18 cellular contexts compared by ENCODE assay signal in genomic region chr13:59588717-59589067, GRCh38.
DNase-seq lines count a peak whose midpoint lies in the region; ATAC-seq and TF ChIP-seq lines count a peak whose summit lies in the region.
"Had no signal": no experiment of that assay in that cellular context is flagged by ENCODE, and none has a peak within 500 bp of the region (broad histone marks: within the 10 kb centered on the region; RNA-seq: fewer than 3 reads in every experiment).

No MANE protein-coding gene starts in this region.

- H3K27ac ChIP-seq in H9 (ENCODE audit: insufficient read length, low read depth, low read length) (no peak overlapping the region), iPS-20b (ENCODE audit: low read length) (no peak overlapping the region), A673 (ENCODE audit: low read depth, low read length, poor library complexity, severe bottlenecking) (no peak overlapping the region)
- H3K27ac ChIP-seq: BLaER1 treated with 17β-estradiol and CSF1 and Interleukin-3, amounts not matched to agents 10 nM and 100 nM had no signal

- no peak overlapping the region for H2BK15ac ChIP-seq in H9 (ENCODE audit: low read depth, low read length)

- no peak for DNase-seq in H9
- DNase-seq in WTC11 (ENCODE audit: low spot score) = no peak
- DNase-seq in nephron progenitor cell = no peak
- no peak for DNase-seq in activated naive CD8-positive, alpha-beta T cell treated with anti-CD3 and anti-CD28 coated beads for 36 hours
- no peak for DNase-seq in NCI-H1436 treated with DMSO at 0.1 percent for 48 hours (lab: John Stamatoyannopoulos, UW)
- no peak for DNase-seq in A673 (ENCODE audit: low spot score)
- DNase-seq: 8988T; Calu3; CD8-positive, alpha-beta T cell; DMS79 treated with DMSO at 0.1 percent for 48 hours; GF-D8; GOT3 had no signal

- no peak overlapping the region for H2AK5ac ChIP-seq in H9 (ENCODE audit: insufficient read length, low read length)

- H2BK120ac ChIP-seq in H9 (ENCODE audit: low read depth, low read length, poor library complexity, severe bottlenecking) = no peak overlapping the region

- no peak overlapping the region for H3T11ph ChIP-seq in H9 (ENCODE audit: low read length)

- H3K27me3 Mint-ChIP-seq in H9 (ENCODE audit: low read depth) (peaks cover 27% of the 10 kb centered on the region), WTC11 (ENCODE audit: low read depth) (peaks cover 95% of the 10 kb centered on the region), nephron progenitor cell (ENCODE audit: low read depth, poor library complexity) (peaks cover 3% of the 10 kb centered on the region)
- no peaks in the 10 kb centered on the region for H3K27me3 Mint-ChIP-seq in activated naive CD8-positive, alpha-beta T cell treated with anti-CD3 and anti-CD28 coated beads for 36 hours
- H3K27me3 Mint-ChIP-seq: B cell, IgD-negative memory B cell had no signal

- no peak overlapping the region for H3K18ac ChIP-seq in H9 (ENCODE audit: insufficient read length, low read depth, low read length)

- H3K9me3 ChIP-seq in H9 (ENCODE audit: control insufficient read depth, low read depth, low read length) = no peaks in the 10 kb centered on the region
- no peaks in the 10 kb centered on the region for H3K9me3 ChIP-seq in iPS-20b (ENCODE audit: insufficient read depth, low read depth, low read length)
- H3K9me3 ChIP-seq in A673 (ENCODE audit: low read depth, low read length, poor library complexity, severe bottlenecking) = no peaks in the 10 kb centered on the region
- H3K9me3 ChIP-seq: HAP-1 had no signal

- H3K14ac ChIP-seq in H9 (ENCODE audit: insufficient read depth, low read length) = no peak overlapping the region

- H3K9me3 Mint-ChIP-seq in H9 (peaks cover 22 to 27% of the 10 kb centered on the region in 2 experiments), WTC11 (peaks cover 23% of the 10 kb centered on the region), nephron progenitor cell (peaks cover 24% of the 10 kb centered on the region)
- H3K9me3 Mint-ChIP-seq in activated naive CD8-positive, alpha-beta T cell treated with anti-CD3 and anti-CD28 coated beads for 36 hours = no peaks in the 10 kb centered on the region
- H3K9me3 Mint-ChIP-seq: CD8-positive, alpha-beta T cell had no signal

- H3K4me2 ChIP-seq in H9 (ENCODE audit: insufficient read depth, insufficient read length, low read length) = peak overlapping the region; percentile 15
- H3K4me2 ChIP-seq: BLaER1 treated with 17β-estradiol and CSF1 and Interleukin-3, amounts not matched to agents 10 nM and 100 nM had no signal

- TF ChIP-seq CTCF in H9 (conservative IDR thresholded peaks at IDR 0.05) = no peak
- no peak for TF ChIP-seq CTCF in WTC11 (IDR thresholded peaks at IDR 0.05)
- TF ChIP-seq CTCF in nephron progenitor cell (IDR thresholded peaks at IDR 0.05) = no peak
- no peak for TF ChIP-seq CTCF in A673 (conservative IDR thresholded peaks at IDR 0.05; ENCODE audit: low read depth, low read length)

- H2BK20ac ChIP-seq in H9 (ENCODE audit: low read depth, low read length, poor library complexity, severe bottlenecking) = no peak overlapping the region

- no peak overlapping the region for H3K56ac ChIP-seq in H9 (ENCODE audit: insufficient read length, low read depth, low read length)

- CTCF ChIA-PET in WTC11 (lab: Charles Lee) = interaction anchor here (1.1 to 1.4 kb wide), 2 partner anchors 15 to 35 kb away, joined by 3 to 4 read pairs; no protein-coding TSS in a partner anchor
- CTCF ChIA-PET in A673 (lab: Charles Lee) = no interaction called here

- H3K9ac ChIP-seq in H9 (ENCODE audit: extremely low read depth, insufficient read length, low read length) (no peak overlapping the region), iPS-20b (ENCODE audit: low read depth, low read length) (no peak overlapping the region)
- H3K9ac ChIP-seq: BLaER1 treated with 17β-estradiol and CSF1 and Interleukin-3, amounts not matched to agents 10 nM and 100 nM had no signal

- no peak overlapping the region for H4K8ac ChIP-seq in H9 (replicated peaks; ENCODE audit: insufficient read length, low read depth, low read length)

- intact Hi-C loops in A673 (cut with micrococcal nuclease; ENCODE audit: unreplicated experiment) = no loop called here

- no peak overlapping the region for H4K91ac ChIP-seq in H9 (ENCODE audit: insufficient read length, low read depth, low read length)

- H3K36me3 ChIP-seq in iPS-20b (ENCODE audit: insufficient read depth, low read depth, low read length) (no peaks in the 10 kb centered on the region), A673 (ENCODE audit: insufficient read depth, low read length, poor library complexity, severe bottlenecking) (no peaks in the 10 kb centered on the region)
- H3K36me3 ChIP-seq: BLaER1 treated with 17β-estradiol and CSF1 and Interleukin-3, amounts not matched to agents 10 nM and 100 nM; HAP-1 had no signal

- no peak overlapping the region for H2BK5ac ChIP-seq in H9 (ENCODE audit: insufficient read length, low read length)

- H3K27me3 ChIP-seq in H9 (ENCODE audit: insufficient read depth, low read length) (peaks cover 3% of the 10 kb centered on the region; the same call in 1 of the 2 replicates), iPS-20b (ENCODE audit: insufficient read depth, low read length) (peaks cover 23% of the 10 kb centered on the region; the same call in 1 of the 2 replicates), A673 (replicated peaks; ENCODE audit: insufficient read depth, low read depth, low read length, poor library complexity) (no peaks in the 10 kb centered on the region)
- H3K27me3 ChIP-seq: BLaER1 treated with 17β-estradiol and CSF1 and Interleukin-3, amounts not matched to agents 10 nM and 100 nM had no signal

- H3K79me2 ChIP-seq in H9 (ENCODE audit: insufficient read depth, low read length) = no peaks in the 10 kb centered on the region

- H4K5ac ChIP-seq in H9 (ENCODE audit: insufficient read length, low read depth, low read length) = no peak overlapping the region

- no peak overlapping the region for H3K4me3 Mint-ChIP-seq in H9
- H3K4me3 Mint-ChIP-seq in WTC11 = no peak overlapping the region
- H3K4me3 Mint-ChIP-seq in nephron progenitor cell = no peak overlapping the region
- no peak overlapping the region for H3K4me3 Mint-ChIP-seq in activated naive CD8-positive, alpha-beta T cell treated with anti-CD3 and anti-CD28 coated beads for 36 hours
- H3K4me3 Mint-ChIP-seq: B cell; CD8-positive, alpha-beta T cell; IgD-negative memory B cell had no signal

- no peak overlapping the region for H3K4ac ChIP-seq in H9 (ENCODE audit: low read depth, low read length)

- H4K20me1 ChIP-seq in H9 (ENCODE audit: control insufficient read depth, insufficient read depth, insufficient read length) = no peaks in the 10 kb centered on the region
- H4K20me1 ChIP-seq: BLaER1 treated with 17β-estradiol and CSF1 and Interleukin-3, amounts not matched to agents 10 nM and 100 nM had no signal

- H2AFZ ChIP-seq in H9 (ENCODE audit: low read length) = no peak overlapping the region

- ATAC-seq in WTC11 = peak; percentile 38
- ATAC-seq: CD8-positive, alpha-beta T cell; HepG2 had no signal

- no TSS peak for BruUV-seq in A673 (replicated peaks; lab: Mats Ljungman, UMichigan)

- peaks cover 56 to 57% of the 10 kb centered on the region in 2 experiments for H3K4me1 Mint-ChIP-seq in H9
- peaks cover 66% of the 10 kb centered on the region for H3K4me1 Mint-ChIP-seq in WTC11
- peaks cover 38% of the 10 kb centered on the region for H3K4me1 Mint-ChIP-seq in nephron progenitor cell
- H3K4me1 Mint-ChIP-seq in activated naive CD8-positive, alpha-beta T cell treated with anti-CD3 and anti-CD28 coated beads for 36 hours = no peaks in the 10 kb centered on the region
- H3K4me1 Mint-ChIP-seq: B cell, IgD-negative memory B cell had no signal

- H3K27ac Mint-ChIP-seq in H9 (peak overlapping the region; percentile 83 to 89 (median 85); a peak in 4 of 7 replicates), WTC11 (0 out of 2 replicates have a peak overlapping the region, but pooled peaks have one; percentile 56), nephron progenitor cell (no peak overlapping the region)
- no peak overlapping the region for H3K27ac Mint-ChIP-seq in activated naive CD8-positive, alpha-beta T cell treated with anti-CD3 and anti-CD28 coated beads for 36 hours
- H3K27ac Mint-ChIP-seq: B cell; CD8-positive, alpha-beta T cell; IgD-negative memory B cell had no signal

- no peak overlapping the region for H2BK12ac ChIP-seq in H9 (ENCODE audit: insufficient read length, low read depth, low read length)

- H3K36me3 Mint-ChIP-seq in H9 (ENCODE audit: insufficient read depth in 1 of 3, low read depth in 3 of 3) = peaks cover 22 to 33% (median 25%) of the 10 kb centered on the region in 3 experiments
- H3K36me3 Mint-ChIP-seq in WTC11 = peaks cover 22% of the 10 kb centered on the region
- peaks cover 8% of the 10 kb centered on the region for H3K36me3 Mint-ChIP-seq in nephron progenitor cell (ENCODE audit: low read depth)
- H3K36me3 Mint-ChIP-seq in activated naive CD8-positive, alpha-beta T cell treated with anti-CD3 and anti-CD28 coated beads for 36 hours = no peaks in the 10 kb centered on the region
- H3K36me3 Mint-ChIP-seq: CD8-positive, alpha-beta T cell had no signal

- no peaks in the 10 kb centered on the region for H3K23me2 ChIP-seq in H9 (ENCODE audit: insufficient read length, low read depth, low read length, poor library complexity, severe bottlenecking)

- no peaks in the 10 kb centered on the region for H3K79me1 ChIP-seq in H9 (ENCODE audit: insufficient read depth, low read depth, low read length, poor library complexity, severe bottlenecking)

- H3K4me1 ChIP-seq in H9 (ENCODE audit: insufficient read depth, low read length) (peaks cover 16% of the 10 kb centered on the region; the same call in 1 of the 2 replicates), iPS-20b (ENCODE audit: insufficient read depth, low read length) (peaks cover 34% of the 10 kb centered on the region), A673 (ENCODE audit: insufficient read depth, low read length, poor library complexity, severe bottlenecking) (no peaks in the 10 kb centered on the region)
- H3K4me1 ChIP-seq: BLaER1 treated with 17β-estradiol and CSF1 and Interleukin-3, amounts not matched to agents 10 nM and 100 nM had no signal

- H3K4me3 ChIP-seq in iPS-20b (ENCODE audit: low read length) = peak overlapping the region; percentile 16; the same call in 1 of the 2 replicates
- H3K4me3 ChIP-seq in A673 (ENCODE audit: low read depth, low read length, poor library complexity, severe bottlenecking) = no peak overlapping the region
- H3K4me3 ChIP-seq: BLaER1 treated with 17β-estradiol and CSF1 and Interleukin-3, amounts not matched to agents 10 nM and 100 nM; HAP-1 had no signal

- POLR2A ChIA-PET in WTC11 (lab: Charles Lee) = no interaction called here
- POLR2A ChIA-PET in A673 (lab: Charles Lee; ENCODE audit: low non-redundant PET) = no interaction called here

- no peak overlapping the region for H3K23ac ChIP-seq in H9 (ENCODE audit: insufficient read length, low read depth, low read length)

TF ChIP-seq in WTC11, 78 proteins besides CTCF, POLR2A, EP300 and RAD21 (continues in another document):
- TF ChIP-seq SMAD3 (CRISPR knock-in tag; IDR thresholded peaks at IDR 0.05; ENCODE audit: borderline replicate concordance) = no peak

Comparison
In these comparisons a context has a peak if more than half of its experiments do, and no peak if none do; other contexts are left out.
1. H3K27ac Mint-ChIP-seq: peak in H9 (3 of 3) and WTC11 (single experiment); none in nephron progenitor cell (single experiment) and activated naive CD8-positive, alpha-beta T cell treated with anti-CD3 and anti-CD28 coated beads for 36 hours (single experiment).